ENCODE assay signal across 25 cellular contexts in genomic region chr6:131161987-131162386, GRCh38.
"Had no signal": no experiment of that assay in that cellular context is flagged by ENCODE, and none has a peak within 500 bp of the region (broad histone marks: within the 10 kb centered on the region; RNA-seq: fewer than 3 reads in every experiment).

No MANE protein-coding gene starts in this region.

- H3K27ac ChIP-seq: left lung, pancreas, psoas muscle, right atrium auricular region, tibial nerve, VCaP had no signal

- H3K4me1 ChIP-seq: left lung, psoas muscle had no signal

- H3K9me3 Mint-ChIP-seq: activated CD4-positive, alpha-beta T cell treated with anti-CD3 and anti-CD28 coated beads, Interleukin-2, amount 10 ng/mL, durations not matched to agents 7 days and 5 days; activated naive CD8-positive, alpha-beta T cell treated with anti-CD3 and anti-CD28 coated beads, Interleukin-2, amount 50 U/mL, for 24 hours; activated T-helper 1 cell treated with anti-CD3 and anti-CD28 coated beads, Interleukin-12 subunit alpha, Interleukin-12 subunit beta, Interleukin-2, Interleukin-4 antibody, amounts not matched to agents 30 ng/mL and 10 ng/mL and 1 ng/mL, durations not matched to agents 14 hours and 24 hours and 36 hours; immature natural killer cell; mesothelial cell of epicardium; natural killer cell; stimulated activated naive CD8-positive, alpha-beta T cell treated with anti-CD3 and anti-CD28 coated beads, Interleukin-15, Interleukin-2, amounts not matched to agents 100 ng/mL and 50 ng/mL, for 24 hours; T-helper 2 cell treated with Interferon-gamma antibody and Interleukin-4, amounts not matched to agents 5 μg/mL and 100 μg/mL, for 36 hours had no signal

- H3K4me1 Mint-ChIP-seq: activated CD4-positive, alpha-beta T cell treated with anti-CD3 and anti-CD28 coated beads, Interleukin-2, amount 10 ng/mL, durations not matched to agents 7 days and 5 days; activated naive CD8-positive, alpha-beta T cell treated with anti-CD3 and anti-CD28 coated beads, Interleukin-2, amount 50 U/mL, for 24 hours; immature natural killer cell; natural killer cell had no signal

- H3K36me3 ChIP-seq: pancreas, right atrium auricular region had no signal

- H3K27ac Mint-ChIP-seq: activated CD4-positive, alpha-beta T cell treated with anti-CD3 and anti-CD28 coated beads, Interleukin-2, amount 10 ng/mL, durations not matched to agents 7 days and 5 days; activated CD8-positive, alpha-beta T cell treated with anti-CD3 and anti-CD28 coated beads, Interleukin-2, amount 10 ng/mL, durations not matched to agents 7 days and 5 days; activated naive CD8-positive, alpha-beta T cell treated with anti-CD3 and anti-CD28 coated beads, Interleukin-2, amount 50 U/mL, for 24 hours; activated T-helper 1 cell treated with anti-CD3 and anti-CD28 coated beads, Interleukin-12 subunit alpha, Interleukin-12 subunit beta, Interleukin-2, Interleukin-4 antibody, amounts not matched to agents 30 ng/mL and 10 ng/mL and 1 ng/mL, durations not matched to agents 14 hours and 24 hours and 36 hours; mesothelial cell of epicardium; natural killer cell; stimulated activated naive CD8-positive, alpha-beta T cell treated with anti-CD3 and anti-CD28 coated beads, Interleukin-15, Interleukin-2, amounts not matched to agents 100 ng/mL and 50 ng/mL, for 24 hours; T-helper 2 cell treated with Interferon-gamma antibody and Interleukin-4, amounts not matched to agents 5 μg/mL and 100 μg/mL, for 36 hours had no signal

- H3K27me3 Mint-ChIP-seq: activated CD4-positive, alpha-beta T cell treated with anti-CD3 and anti-CD28 coated beads, Interleukin-2, amount 10 ng/mL, durations not matched to agents 7 days and 5 days; activated naive CD8-positive, alpha-beta T cell treated with anti-CD3 and anti-CD28 coated beads, Interleukin-2, amount 50 U/mL, for 24 hours; stimulated activated naive CD8-positive, alpha-beta T cell treated with anti-CD3 and anti-CD28 coated beads, Interleukin-15, Interleukin-2, amounts not matched to agents 100 ng/mL and 50 ng/mL, for 24 hours had no signal

- DNase-seq: activated CD4-positive, alpha-beta T cell treated with anti-CD3 and anti-CD28 coated beads, Interleukin-2, amount 10 ng/mL, durations not matched to agents 7 days and 5 days; activated CD4-positive, CD25-positive, alpha-beta regulatory T cell treated with anti-CD3 and anti-CD28 coated beads, Interleukin-2, amount 50 U/mL, for 72 hours; activated CD8-positive, alpha-beta T cell treated with anti-CD3 and anti-CD28 coated beads, Interleukin-2, amount 10 ng/mL, durations not matched to agents 7 days and 5 days; activated gamma-delta T cell; activated naive CD4-positive, alpha-beta T cell treated with anti-CD3 and anti-CD28 coated beads, Interleukin-2, amount 50 U/mL, for 16 hours; activated naive CD8-positive, alpha-beta T cell treated with anti-CD3 and anti-CD28 coated beads, Interleukin-2, amount 50 U/mL, for 24 hours; cerebellar nuclear complex; cortex of kidney; erythroblast; foreskin fibroblast; immature natural killer cell; kidney glomerular epithelial cell; left lung; natural killer cell; pancreas; psoas muscle; stimulated activated CD4-positive, alpha-beta T cell treated with anti-CD3 and anti-CD28 coated beads, Interleukin-4, amount 100 ng/mL, for 24 hours; substantia nigra had no signal

- H3K27me3 ChIP-seq: left lung, pancreas, right atrium auricular region, tibial nerve had no signal

- ATAC-seq: activated CD8-positive, alpha-beta T cell treated with anti-CD3 and anti-CD28 coated beads, Interleukin-2, amount 10 ng/mL, durations not matched to agents 7 days and 5 days; activated naive CD8-positive, alpha-beta T cell treated with anti-CD3 and anti-CD28 coated beads, Interleukin-2, amount 50 U/mL, for 24 hours; left lung; natural killer cell; pancreas; psoas muscle had no signal

- H3K9me3 ChIP-seq: left lung, pancreas, psoas muscle, right atrium auricular region, tibial nerve had no signal

- H3K4me3 ChIP-seq: left lung, pancreas, psoas muscle, right atrium auricular region, tibial nerve had no signal

- H3K4me3 Mint-ChIP-seq: activated CD4-positive, alpha-beta T cell treated with anti-CD3 and anti-CD28 coated beads, Interleukin-2, amount 10 ng/mL, durations not matched to agents 7 days and 5 days; activated CD8-positive, alpha-beta T cell treated with anti-CD3 and anti-CD28 coated beads, Interleukin-2, amount 10 ng/mL, durations not matched to agents 7 days and 5 days; activated naive CD8-positive, alpha-beta T cell treated with anti-CD3 and anti-CD28 coated beads, Interleukin-2, amount 50 U/mL, for 24 hours; activated T-helper 1 cell treated with anti-CD3 and anti-CD28 coated beads, Interleukin-12 subunit alpha, Interleukin-12 subunit beta, Interleukin-2, Interleukin-4 antibody, amounts not matched to agents 30 ng/mL and 10 ng/mL and 1 ng/mL, durations not matched to agents 14 hours and 24 hours and 36 hours; immature natural killer cell; mesothelial cell of epicardium; natural killer cell; stimulated activated naive CD8-positive, alpha-beta T cell treated with anti-CD3 and anti-CD28 coated beads, Interleukin-15, Interleukin-2, amounts not matched to agents 100 ng/mL and 50 ng/mL, for 24 hours; T-helper 2 cell treated with Interferon-gamma antibody and Interleukin-4, amounts not matched to agents 5 μg/mL and 100 μg/mL, for 36 hours had no signal
